1 cellular context compared by ENCODE assay signal in the genomic region with DNA sequence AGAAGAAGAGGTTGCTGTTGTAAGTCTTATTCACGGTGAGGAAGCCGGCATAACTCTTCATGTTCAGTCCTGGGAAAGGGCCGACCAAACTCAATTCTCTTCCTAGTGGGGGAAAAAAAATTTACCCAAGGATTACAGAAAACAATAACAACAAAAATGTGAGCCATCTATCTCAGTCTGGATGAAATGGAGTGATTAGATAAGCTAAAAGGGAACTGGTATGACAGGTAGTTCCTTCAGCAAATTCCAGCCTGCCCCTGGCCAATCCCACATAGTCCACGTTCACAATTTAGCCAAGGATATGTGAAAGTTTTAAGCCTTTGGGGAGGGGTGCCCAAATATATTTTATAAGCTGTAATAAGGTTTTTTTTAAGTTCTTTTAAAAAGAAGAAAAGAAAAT.
TF ChIP-seq lines count a peak whose summit lies in the region.

No MANE protein-coding gene starts in this region.

TF ChIP-seq in Ishikawa, 13 proteins besides CTCF, POLR2A, EP300 and RAD21 (continued from another document):
- peak; percentile 49; the same call in 1 of the 2 replicates for TF ChIP-seq TEAD4 (IDR thresholded peaks at IDR 0.05)
- no peak for TF ChIP-seq USF1 (IDR thresholded peaks at IDR 0.05)
- TF ChIP-seq CEBPB (IDR thresholded peaks at IDR 0.05): no peak
- TF ChIP-seq CREB1 (IDR thresholded peaks at IDR 0.05; ENCODE audit: low read depth): no peak
